In the genomic region with DNA sequence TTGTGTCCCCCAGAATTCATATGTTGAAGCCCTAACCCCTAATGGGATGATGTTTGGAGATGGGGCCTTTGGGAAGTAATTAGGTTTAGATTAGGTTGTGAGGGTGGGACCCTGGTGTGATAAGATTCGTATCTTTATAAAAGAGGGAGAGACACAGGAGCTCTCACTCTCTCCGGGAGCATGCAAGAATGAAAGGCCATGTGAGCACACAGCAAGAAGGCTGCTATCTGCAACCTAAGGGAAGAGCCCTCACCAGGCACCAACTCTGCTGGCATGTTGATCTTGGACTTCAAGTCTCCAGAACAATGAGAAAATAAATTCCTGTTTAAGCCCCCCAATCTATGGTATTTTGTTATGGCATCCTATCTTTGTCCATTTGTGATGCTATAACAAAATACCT, we compare ENCODE assay signal across 1 cellular context.
TF ChIP-seq lines count a peak whose summit lies in the region.

No MANE protein-coding gene starts in this region.

TF ChIP-seq in GM23338, 12 proteins besides CTCF, POLR2A, EP300 and RAD21 (continued from another document):
- TF ChIP-seq, protein P1, sequence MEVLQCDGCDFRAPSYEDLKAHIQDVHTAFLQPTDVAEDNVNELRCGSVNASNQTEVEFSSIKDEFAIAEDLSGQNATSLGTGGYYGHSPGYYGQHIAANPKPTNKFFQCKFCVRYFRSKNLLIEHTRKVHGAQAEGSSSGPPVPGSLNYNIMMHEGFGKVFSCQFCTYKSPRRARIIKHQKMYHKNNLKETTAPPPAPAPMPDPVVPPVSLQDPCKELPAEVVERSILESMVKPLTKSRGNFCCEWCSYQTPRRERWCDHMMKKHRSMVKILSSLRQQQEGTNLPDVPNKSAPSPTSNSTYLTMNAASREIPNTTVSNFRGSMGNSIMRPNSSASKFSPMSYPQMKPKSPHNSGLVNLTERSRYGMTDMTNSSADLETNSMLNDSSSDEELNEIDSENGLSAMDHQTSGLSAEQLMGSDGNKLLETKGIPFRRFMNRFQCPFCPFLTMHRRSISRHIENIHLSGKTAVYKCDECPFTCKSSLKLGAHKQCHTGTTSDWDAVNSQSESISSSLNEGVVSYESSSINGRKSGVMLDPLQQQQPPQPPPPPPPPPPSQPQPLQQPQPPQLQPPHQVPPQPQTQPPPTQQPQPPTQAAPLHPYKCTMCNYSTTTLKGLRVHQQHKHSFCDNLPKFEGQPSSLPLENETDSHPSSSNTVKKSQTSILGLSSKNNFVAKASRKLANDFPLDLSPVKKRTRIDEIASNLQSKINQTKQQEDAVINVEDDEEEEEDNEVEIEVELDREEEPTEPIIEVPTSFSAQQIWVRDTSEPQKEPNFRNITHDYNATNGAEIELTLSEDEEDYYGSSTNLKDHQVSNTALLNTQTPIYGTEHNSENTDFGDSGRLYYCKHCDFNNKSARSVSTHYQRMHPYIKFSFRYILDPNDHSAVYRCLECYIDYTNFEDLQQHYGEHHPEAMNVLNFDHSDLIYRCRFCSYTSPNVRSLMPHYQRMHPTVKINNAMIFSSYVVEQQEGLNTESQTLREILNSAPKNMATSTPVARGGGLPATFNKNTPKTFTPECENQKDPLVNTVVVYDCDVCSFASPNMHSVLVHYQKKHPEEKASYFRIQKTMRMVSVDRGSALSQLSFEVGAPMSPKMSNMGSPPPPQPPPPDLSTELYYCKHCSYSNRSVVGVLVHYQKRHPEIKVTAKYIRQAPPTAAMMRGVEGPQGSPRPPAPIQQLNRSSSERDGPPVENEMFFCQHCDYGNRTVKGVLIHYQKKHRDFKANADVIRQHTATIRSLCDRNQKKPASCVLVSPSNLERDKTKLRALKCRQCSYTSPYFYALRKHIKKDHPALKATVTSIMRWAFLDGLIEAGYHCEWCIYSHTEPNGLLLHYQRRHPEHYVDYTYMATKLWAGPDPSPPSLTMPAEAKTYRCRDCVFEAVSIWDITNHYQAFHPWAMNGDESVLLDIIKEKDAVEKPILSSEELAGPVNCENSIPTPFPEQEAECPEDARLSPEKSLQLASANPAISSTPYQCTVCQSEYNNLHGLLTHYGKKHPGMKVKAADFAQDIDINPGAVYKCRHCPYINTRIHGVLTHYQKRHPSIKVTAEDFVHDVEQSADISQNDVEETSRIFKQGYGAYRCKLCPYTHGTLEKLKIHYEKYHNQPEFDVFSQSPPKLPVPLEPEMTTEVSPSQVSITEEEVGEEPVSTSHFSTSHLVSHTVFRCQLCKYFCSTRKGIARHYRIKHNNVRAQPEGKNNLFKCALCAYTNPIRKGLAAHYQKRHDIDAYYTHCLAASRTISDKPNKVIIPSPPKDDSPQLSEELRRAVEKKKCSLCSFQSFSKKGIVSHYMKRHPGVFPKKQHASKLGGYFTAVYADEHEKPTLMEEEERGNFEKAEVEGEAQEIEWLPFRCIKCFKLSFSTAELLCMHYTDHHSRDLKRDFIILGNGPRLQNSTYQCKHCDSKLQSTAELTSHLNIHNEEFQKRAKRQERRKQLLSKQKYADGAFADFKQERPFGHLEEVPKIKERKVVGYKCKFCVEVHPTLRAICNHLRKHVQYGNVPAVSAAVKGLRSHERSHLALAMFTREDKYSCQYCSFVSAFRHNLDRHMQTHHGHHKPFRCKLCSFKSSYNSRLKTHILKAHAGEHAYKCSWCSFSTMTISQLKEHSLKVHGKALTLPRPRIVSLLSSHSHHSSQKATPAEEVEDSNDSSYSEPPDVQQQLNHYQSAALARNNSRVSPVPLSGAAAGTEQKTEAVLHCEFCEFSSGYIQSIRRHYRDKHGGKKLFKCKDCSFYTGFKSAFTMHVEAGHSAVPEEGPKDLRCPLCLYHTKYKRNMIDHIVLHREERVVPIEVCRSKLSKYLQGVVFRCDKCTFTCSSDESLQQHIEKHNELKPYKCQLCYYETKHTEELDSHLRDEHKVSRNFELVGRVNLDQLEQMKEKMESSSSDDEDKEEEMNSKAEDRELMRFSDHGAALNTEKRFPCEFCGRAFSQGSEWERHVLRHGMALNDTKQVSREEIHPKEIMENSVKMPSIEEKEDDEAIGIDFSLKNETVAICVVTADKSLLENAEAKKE (CRISPR knock-in tag; IDR thresholded peaks at IDR 0.05), result no peak
- no peak for TF ChIP-seq CREB1 (CRISPR knock-in tag; IDR thresholded peaks at IDR 0.05; ENCODE audit: low read depth)
- no peak for TF ChIP-seq POLR2AphosphoS5 (IDR thresholded peaks at IDR 0.05; ENCODE audit: low read depth)
- no peak for TF ChIP-seq EZH2phosphoT487 (IDR thresholded peaks at IDR 0.05; ENCODE audit: unreplicated experiment)
- no peak for TF ChIP-seq JUNB (IDR thresholded peaks at IDR 0.05; ENCODE audit: unreplicated experiment)
- TF ChIP-seq, protein P2, sequence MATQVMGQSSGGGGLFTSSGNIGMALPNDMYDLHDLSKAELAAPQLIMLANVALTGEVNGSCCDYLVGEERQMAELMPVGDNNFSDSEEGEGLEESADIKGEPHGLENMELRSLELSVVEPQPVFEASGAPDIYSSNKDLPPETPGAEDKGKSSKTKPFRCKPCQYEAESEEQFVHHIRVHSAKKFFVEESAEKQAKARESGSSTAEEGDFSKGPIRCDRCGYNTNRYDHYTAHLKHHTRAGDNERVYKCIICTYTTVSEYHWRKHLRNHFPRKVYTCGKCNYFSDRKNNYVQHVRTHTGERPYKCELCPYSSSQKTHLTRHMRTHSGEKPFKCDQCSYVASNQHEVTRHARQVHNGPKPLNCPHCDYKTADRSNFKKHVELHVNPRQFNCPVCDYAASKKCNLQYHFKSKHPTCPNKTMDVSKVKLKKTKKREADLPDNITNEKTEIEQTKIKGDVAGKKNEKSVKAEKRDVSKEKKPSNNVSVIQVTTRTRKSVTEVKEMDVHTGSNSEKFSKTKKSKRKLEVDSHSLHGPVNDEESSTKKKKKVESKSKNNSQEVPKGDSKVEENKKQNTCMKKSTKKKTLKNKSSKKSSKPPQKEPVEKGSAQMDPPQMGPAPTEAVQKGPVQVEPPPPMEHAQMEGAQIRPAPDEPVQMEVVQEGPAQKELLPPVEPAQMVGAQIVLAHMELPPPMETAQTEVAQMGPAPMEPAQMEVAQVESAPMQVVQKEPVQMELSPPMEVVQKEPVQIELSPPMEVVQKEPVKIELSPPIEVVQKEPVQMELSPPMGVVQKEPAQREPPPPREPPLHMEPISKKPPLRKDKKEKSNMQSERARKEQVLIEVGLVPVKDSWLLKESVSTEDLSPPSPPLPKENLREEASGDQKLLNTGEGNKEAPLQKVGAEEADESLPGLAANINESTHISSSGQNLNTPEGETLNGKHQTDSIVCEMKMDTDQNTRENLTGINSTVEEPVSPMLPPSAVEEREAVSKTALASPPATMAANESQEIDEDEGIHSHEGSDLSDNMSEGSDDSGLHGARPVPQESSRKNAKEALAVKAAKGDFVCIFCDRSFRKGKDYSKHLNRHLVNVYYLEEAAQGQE (IDR thresholded peaks at IDR 0.05; ENCODE audit: unreplicated experiment), result no peak
- TF ChIP-seq ZNF331 (CRISPR knock-in tag; IDR thresholded peaks at IDR 0.05; ENCODE audit: low read depth), result no peak
- no peak for TF ChIP-seq NANOG (IDR thresholded peaks at IDR 0.05; ENCODE audit: borderline replicate concordance)
